Comparison of ENCODE assay signal across 1 cellular context in genomic region chr14:70231756-70232544, GRCh38. TPM values are rescaled to one million over a fixed set of nuclear protein-coding genes. Genes with fewer than 3 reads are reported as not detected.
"Had no signal": no experiment of that assay in that cellular context is flagged by ENCODE, and none has a peak within 500 bp of the region (broad histone marks: within the 10 kb centered on the region; RNA-seq: fewer than 3 reads in every experiment).

No MANE protein-coding gene starts in this region.

RNA-seq across cellular contexts. Expression of gene SLC8A3, which starts 43.2 kb away (rescaled TPM):
- total RNA-seq: PC-3 had no signal
